10 cellular contexts compared by ENCODE assay signal in the genomic region with DNA sequence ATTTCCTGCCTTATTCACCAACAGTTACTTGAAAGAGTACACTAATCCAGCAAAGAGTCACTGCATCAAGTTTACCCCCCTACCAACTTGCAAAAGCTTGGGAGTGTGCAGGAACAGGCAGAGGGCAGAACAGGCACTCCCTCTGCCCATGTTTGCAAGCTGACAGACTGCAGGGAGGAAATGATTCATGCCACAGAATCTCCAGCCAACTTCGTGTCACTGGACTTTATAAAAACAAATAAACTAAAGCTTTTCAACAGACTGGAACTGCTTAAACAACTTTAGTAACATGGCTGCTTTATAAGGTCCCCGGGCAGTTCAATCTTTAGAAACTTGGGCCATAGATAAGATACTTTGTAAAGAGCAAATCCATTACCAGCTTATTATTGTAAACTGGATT.
A peak's percentile ranks its signal among the peaks of the same experiment; 100 is the strongest.
DNase-seq lines count a peak whose midpoint lies in the region; ATAC-seq and TF ChIP-seq lines count a peak whose summit lies in the region.
"Had no signal": no experiment of that assay in that cellular context is flagged by ENCODE, and none has a peak within 500 bp of the region (broad histone marks: within the 10 kb centered on the region; RNA-seq: fewer than 3 reads in every experiment).

No MANE protein-coding gene starts in this region.

- H3K4me2 ChIP-seq in neuronal stem cell (ENCODE audit: insufficient read depth, low read length, poor library complexity, severe bottlenecking), result no peak overlapping the region

- no CpG with 5 or more reads among the region's 2 CpGs for WGBS in neuronal stem cell (ENCODE audit: extremely low coverage in 2 of 2, insufficient read length in 2 of 2, insufficient replicate concordance in 1 of 2), 2 donors

- H3K9ac ChIP-seq in neuronal stem cell (ENCODE audit: low read depth, low read length, poor library complexity), result no peak overlapping the region

- H3K9me3 ChIP-seq in uterus (no peaks in the 10 kb centered on the region), neuronal stem cell (replicated peaks in 1 of 2; ENCODE audit: control insufficient read depth in 2 of 2, insufficient read depth in 1 of 2, low read depth in 1 of 2, low read length in 2 of 2) (no peaks in the 10 kb centered on the region)

- H2BK5ac ChIP-seq in neuronal stem cell (ENCODE audit: low read length), result no peak overlapping the region

- H3K27ac Mint-ChIP-seq in MCF 10A (ENCODE audit: low read depth, unreplicated experiment) (peak overlapping the region; percentile 87), natural killer cell (no peak overlapping the region)
- H3K27ac Mint-ChIP-seq: B cell had no signal

- peak overlapping the region; percentile 55 to 58 for H3K27ac ChIP-seq in uterus
- H3K27ac ChIP-seq in neuronal stem cell (replicated peaks; ENCODE audit: low read length), result no peak overlapping the region

- H3K4ac ChIP-seq in neuronal stem cell (ENCODE audit: low read length), result no peak overlapping the region

- H3K4me1 ChIP-seq in uterus (peaks cover 0 to 16% of the 10 kb centered on the region in 2 donors), neuronal stem cell (ENCODE audit: control insufficient read depth in 2 of 2, insufficient read depth in 1 of 2, low read depth in 1 of 2, low read length in 2 of 2) (peaks cover 0 to 2% of the 10 kb centered on the region in 2 donors)

- H2AK5ac ChIP-seq in neuronal stem cell (ENCODE audit: low read depth, low read length), result no peak overlapping the region

- no peak for TF ChIP-seq CTCF in MCF 10A (IDR thresholded peaks at IDR 0.05; ENCODE audit: unreplicated experiment)
- no peak for TF ChIP-seq CTCF in uterus (IDR thresholded peaks at IDR 0.05)
- TF ChIP-seq CTCF in natural killer cell (IDR thresholded peaks at IDR 0.05), result no peak

- BruUV-seq in MCF 10A (replicated peaks; lab: Mats Ljungman, UMichigan), result no TSS peak

- H4K91ac ChIP-seq in neuronal stem cell (ENCODE audit: low read depth, low read length, poor library complexity), result no peak overlapping the region

- H3K9me3 Mint-ChIP-seq in MCF 10A (ENCODE audit: unreplicated experiment) (peaks cover 7% of the 10 kb centered on the region), natural killer cell (peaks cover 3 to 5% of the 10 kb centered on the region in 2 donors)

- H3K27me3 ChIP-seq in uterus, result no peaks in the 10 kb centered on the region
- no peaks in the 10 kb centered on the region for H3K27me3 ChIP-seq in neuronal stem cell (ENCODE audit: control insufficient read depth in 3 of 3, insufficient read depth in 3 of 3, low read depth in 1 of 3, low read length in 3 of 3)

- H3K4me1 Mint-ChIP-seq in MCF 10A (ENCODE audit: insufficient read depth, unreplicated experiment), result peaks cover 21% of the 10 kb centered on the region
- no peaks in the 10 kb centered on the region for H3K4me1 Mint-ChIP-seq in natural killer cell
- H3K4me1 Mint-ChIP-seq: B cell had no signal

- H3K36me3 ChIP-seq in uterus (no peaks in the 10 kb centered on the region), neuronal stem cell (replicated peaks in 1 of 2; ENCODE audit: control insufficient read depth in 2 of 2, insufficient read depth in 2 of 2, low read length in 2 of 2) (no peaks in the 10 kb centered on the region)

- H4K8ac ChIP-seq in neuronal stem cell (ENCODE audit: low read depth, low read length), result no peak overlapping the region

- TF ChIP-seq POLR2A in uterus (IDR thresholded peaks at IDR 0.05), result no peak

- H3K4me3 Mint-ChIP-seq in MCF 10A (ENCODE audit: unreplicated experiment) (peak overlapping the region; percentile 21), natural killer cell (no peak overlapping the region)
- H3K4me3 Mint-ChIP-seq: B cell had no signal

- no peak overlapping the region for H3K18ac ChIP-seq in neuronal stem cell (ENCODE audit: low read length)

- H2BK15ac ChIP-seq in neuronal stem cell (ENCODE audit: low read length), result no peak overlapping the region

- H3K4me3 ChIP-seq in uterus, result no peak overlapping the region
- no peak overlapping the region for H3K4me3 ChIP-seq in neuronal stem cell (ENCODE audit: low read length in 2 of 2)

- no peaks in the 10 kb centered on the region for H3K79me1 ChIP-seq in neuronal stem cell (ENCODE audit: low read depth, low read length)

- H3K14ac ChIP-seq in neuronal stem cell (ENCODE audit: low read length), result no peak overlapping the region

- H2BK12ac ChIP-seq in neuronal stem cell (ENCODE audit: low read length), result no peak overlapping the region

- POLR2A ChIA-PET in MCF 10A (lab: Yijun Ruan, JAX), result interaction anchor here (0.6 to 1.8 kb wide), 9 partner anchors 9 to 130 kb away, joined by 3 to 10 read pairs (median 6); a partner anchor contains a TSS

- H2BK120ac ChIP-seq in neuronal stem cell (ENCODE audit: low read depth, low read length), result no peak overlapping the region

- H3K27me3 Mint-ChIP-seq in MCF 10A (ENCODE audit: insufficient read depth, unreplicated experiment) (no peaks in the 10 kb centered on the region), natural killer cell (ENCODE audit: low read depth in 2 of 2) (no peaks in the 10 kb centered on the region)
- H3K27me3 Mint-ChIP-seq: B cell had no signal

- DNase-seq in NCI-H82 (lab: John Stamatoyannopoulos, UW) (peak; percentile 21), NCI-H82 treated with DMSO at 0.1 percent for 48 hours (lab: John Stamatoyannopoulos, UW; ENCODE audit: unreplicated experiment) (no peak), MCF 10A (ENCODE audit: unreplicated experiment) (peak; percentile 95), left kidney (ENCODE audit: low read depth, low spot score) (peak; percentile 82), uterus (peak; percentile 55 to 79), natural killer cell (no peak), NCI-H1417 treated with DMSO at 0.1 percent for 48 hours (lab: John Stamatoyannopoulos, UW) (no peak), neuronal stem cell (ENCODE audit: low spot score) (no peak)
- DNase-seq: cerebellar nuclear complex had no signal

- ATAC-seq in natural killer cell, result no peak

- H2AFZ ChIP-seq in neuronal stem cell (ENCODE audit: low read length), result no peak overlapping the region

- H3K23ac ChIP-seq in neuronal stem cell (ENCODE audit: low read depth, low read length, poor library complexity), result no peak overlapping the region

- CTCF ChIA-PET in MCF 10A (lab: Yijun Ruan, JAX), result interaction anchor here (0.5 to 1.5 kb wide), 6 partner anchors 126 to 310 kb away, joined by 3 read pairs; no protein-coding TSS in a partner anchor

- intact Hi-C loops in MCF 10A (cut with micrococcal nuclease) (loop anchor here (2.0 to 10.0 kb wide), 3 partner anchors 100 to 276 kb away; a partner anchor contains a TSS), uterus (cut with DNase I; ENCODE audit: low total_unique reads) (no loop called here), natural killer cell (cut with micrococcal nuclease) (no loop called here)

- no peaks in the 10 kb centered on the region for H3K36me3 Mint-ChIP-seq in MCF 10A (ENCODE audit: insufficient read depth, unreplicated experiment)
- H3K36me3 Mint-ChIP-seq in natural killer cell, result no peaks in the 10 kb centered on the region

Comparison
In these comparisons a context has a peak if more than half of its experiments do, and no peak if none do; other contexts are left out.
1. DNase-seq: peak in NCI-H82 (single experiment), MCF 10A (single experiment), left kidney (single experiment) and uterus (2 of 2); none in NCI-H82 treated with DMSO at 0.1 percent for 48 hours (single experiment), natural killer cell (single experiment), NCI-H1417 treated with DMSO at 0.1 percent for 48 hours (single experiment) and neuronal stem cell (single experiment).